In the genomic region with DNA sequence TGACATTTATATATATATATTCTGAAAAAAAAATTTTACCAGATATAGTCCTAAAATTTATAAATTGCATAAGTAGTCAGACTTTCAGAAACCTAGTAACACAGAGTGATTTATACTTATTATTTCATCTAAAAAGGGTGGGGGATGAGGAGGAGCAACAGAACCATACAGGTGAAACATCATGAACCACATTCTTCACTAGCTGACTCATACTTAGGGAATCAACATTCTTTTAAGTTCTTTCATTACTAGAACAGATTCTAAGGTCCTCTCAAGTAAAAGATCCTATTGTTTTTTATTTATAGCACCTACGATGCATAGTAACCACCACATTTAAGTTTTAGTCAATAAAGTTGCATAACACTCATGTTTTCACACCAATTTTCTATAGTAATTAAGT, we compare ENCODE assay signal across 25 cellular contexts.
DNase-seq lines count a peak whose midpoint lies in the region; ATAC-seq, FAIRE-seq and TF ChIP-seq lines count a peak whose summit lies in the region.
"Had no signal": no experiment of that assay in that cellular context is flagged by ENCODE, and none has a peak within 500 bp of the region (broad histone marks: within the 10 kb centered on the region; RNA-seq: fewer than 3 reads in every experiment).

No MANE protein-coding gene starts in this region.

- H2AK5ac ChIP-seq in mesendoderm (ENCODE audit: low read length): no peak overlapping the region

- CTCF ChIA-PET in PC-9 (lab: Charles Lee): interaction anchor here (0.6 kb wide), 2 partner anchors 14 to 1923 kb away, joined by 3 to 4 read pairs; no protein-coding TSS in a partner anchor
- CTCF ChIA-PET in endothelial cell of umbilical vein (lab: Charles Lee): no interaction called here

- FAIRE-seq in H54 (lab: Jason Lieb, UNC): no peak
- no peak for FAIRE-seq in endothelial cell of umbilical vein (lab: Jason Lieb, UNC)
- FAIRE-seq: frontal cortex had no signal

- no peak overlapping the region for H2AFZ ChIP-seq in PC-9
- no peak overlapping the region for H2AFZ ChIP-seq in endothelial cell of umbilical vein (ENCODE audit: low read depth, low read length)

- no CpG with 5 or more reads among the region's 1 CpG for WGBS in mesendoderm (ENCODE audit: extremely low coverage, insufficient coverage, low lambda C conversion rate)

- H3K18ac ChIP-seq in mesendoderm (ENCODE audit: low read length): no peak overlapping the region

- POLR2A ChIA-PET in PC-9 (lab: Charles Lee; ENCODE audit: unreplicated experiment) (interaction anchor here (0.6 kb wide), 1 partner anchor 256 kb away, joined by 7 read pairs; no protein-coding TSS in a partner anchor), endothelial cell of umbilical vein (lab: Charles Lee) (interaction anchor here (0.6 kb wide), 1 partner anchor 18 kb away, joined by 5 read pairs; no protein-coding TSS in a partner anchor)

- TF ChIP-seq POLR2A in H54 (IDR thresholded peaks at IDR 0.05; ENCODE audit: low read depth, low read length) (no peak), endothelial cell of umbilical vein (IDR thresholded peaks at IDR 0.05; ENCODE audit: low read depth, low read length) (no peak)

- H4K8ac ChIP-seq in mesendoderm (ENCODE audit: low read depth, low read length): no peak overlapping the region

- H3K27me3 ChIP-seq in PC-9 (ENCODE audit: insufficient read depth, low read depth) (no peaks in the 10 kb centered on the region), endothelial cell of umbilical vein (ENCODE audit: control insufficient read depth in 2 of 2, insufficient read depth in 2 of 2, low read length in 2 of 2) (no peaks in the 10 kb centered on the region), mesendoderm (ENCODE audit: insufficient read depth, low read length, poor library complexity) (no peaks in the 10 kb centered on the region), lower lobe of right lung (ENCODE audit: low read depth) (no peaks in the 10 kb centered on the region)
- H3K27me3 ChIP-seq: adrenal gland, MG63 had no signal

- no peak for ATAC-seq in lower lobe of right lung
- ATAC-seq in GM21390 (IDR thresholded peaks at IDR 0.05; ENCODE audit: unreplicated experiment): no peak
- ATAC-seq: activated CD8-positive, alpha-beta T cell treated with anti-CD3 and anti-CD28 coated beads for 36 hours; left colon; naive thymus-derived CD8-positive, alpha-beta T cell; right cardiac atrium; stimulated activated naive CD8-positive, alpha-beta T cell treated with anti-CD3 and anti-CD28 coated beads, Interleukin-15, Interleukin-2, amounts not matched to agents 100 U/mL and 50 U/mL, for 24 hours had no signal

- TF ChIP-seq CTCF in PC-9 (conservative IDR thresholded peaks at IDR 0.05) (no peak), endothelial cell of umbilical vein (IDR thresholded peaks at IDR 0.05; ENCODE audit: extremely low read depth in 1 of 2, insufficient read depth in 1 of 2, low read depth in 1 of 2, low read length in 2 of 2) (no peak), lower lobe of right lung (IDR thresholded peaks at IDR 0.05) (no peak)

- intact Hi-C loops in PC-9 (cut with micrococcal nuclease; ENCODE audit: unreplicated experiment) (no loop called here), endothelial cell of umbilical vein (cut with micrococcal nuclease) (no loop called here), lower lobe of right lung (cut with DNase I) (no loop called here)

- no peak overlapping the region for H3K9ac ChIP-seq in endothelial cell of umbilical vein (replicated peaks; ENCODE audit: extremely low read depth, insufficient read depth, low read length)
- H3K9ac ChIP-seq in mesendoderm (ENCODE audit: low read length): no peak overlapping the region

- no peak overlapping the region for H2BK120ac ChIP-seq in mesendoderm (ENCODE audit: low read depth, low read length)

- H3K79me2 ChIP-seq in PC-9 (ENCODE audit: low read depth): no peaks in the 10 kb centered on the region
- H3K79me2 ChIP-seq in endothelial cell of umbilical vein (ENCODE audit: control insufficient read depth, insufficient read depth, low read length): no peaks in the 10 kb centered on the region
- no peaks in the 10 kb centered on the region for H3K79me2 ChIP-seq in mesendoderm (ENCODE audit: control insufficient read depth, insufficient read depth, low read length)

- dilution Hi-C loops in endothelial cell of umbilical vein (cut with MboI; ENCODE audit: extremely low pct_ligation_motif_present, low sequenced_read_pairs): no loop called here

- no peak overlapping the region for H3K56ac ChIP-seq in mesendoderm (ENCODE audit: low read length)

- no peak overlapping the region for H2BK15ac ChIP-seq in mesendoderm (replicated peaks; ENCODE audit: low read depth)

- H3K4me3 ChIP-seq in PC-9 (no peak overlapping the region), endothelial cell of umbilical vein (replicated peaks in 1 of 3; ENCODE audit: insufficient read depth in 1 of 3, low read depth in 1 of 3, low read length in 3 of 3) (no peak overlapping the region), mesendoderm (ENCODE audit: low read length) (no peak overlapping the region), lower lobe of right lung (no peak overlapping the region)
- H3K4me3 ChIP-seq: adrenal gland, MG63 had no signal

- no peaks in the 10 kb centered on the region for H3K79me1 ChIP-seq in mesendoderm (ENCODE audit: low read length)

- no TSS peak for BruUV-seq in PC-9 (replicated peaks; lab: Mats Ljungman, UMichigan)
- no TSS peak for BruUV-seq in endothelial cell of umbilical vein (replicated peaks; lab: Mats Ljungman, UMichigan)

- H3K4me1 ChIP-seq in PC-9 (replicated peaks; ENCODE audit: insufficient read depth): peaks cover 13% of the 10 kb centered on the region
- H3K4me1 ChIP-seq in endothelial cell of umbilical vein (ENCODE audit: control insufficient read depth, extremely low read depth, insufficient read depth, low read length): no peaks in the 10 kb centered on the region
- no peaks in the 10 kb centered on the region for H3K4me1 ChIP-seq in mesendoderm (ENCODE audit: control insufficient read depth, low read depth, low read length)
- H3K4me1 ChIP-seq in lower lobe of right lung: no peaks in the 10 kb centered on the region
- H3K4me1 ChIP-seq: adrenal gland had no signal

- H3K4ac ChIP-seq in mesendoderm (ENCODE audit: low read depth, low read length): no peak overlapping the region

- no peak overlapping the region for H3K23ac ChIP-seq in mesendoderm (ENCODE audit: low read length)

- 0 out of 2 replicates have a peak, but pooled peaks cover 10% of the 10 kb centered on the region for H3F3A ChIP-seq in PC-9 (ENCODE audit: insufficient read depth, low read depth)

- H4K5ac ChIP-seq in mesendoderm (ENCODE audit: low read length): no peak overlapping the region

- H4K20me1 ChIP-seq in PC-9 (ENCODE audit: insufficient read depth) (no peaks in the 10 kb centered on the region), endothelial cell of umbilical vein (replicated peaks; ENCODE audit: control insufficient read depth, extremely low read depth, insufficient read depth, low read length) (no peaks in the 10 kb centered on the region)

- H3K36me3 ChIP-seq in PC-9 (ENCODE audit: low read depth) (peaks cover 5% of the 10 kb centered on the region; the same call in 1 of the 2 replicates), endothelial cell of umbilical vein (ENCODE audit: control insufficient read depth in 2 of 2, extremely low read depth in 1 of 2, insufficient read depth in 2 of 2, low read length in 2 of 2) (no peaks in the 10 kb centered on the region), mesendoderm (ENCODE audit: control insufficient read depth, insufficient read depth, low read length) (no peaks in the 10 kb centered on the region), lower lobe of right lung (peaks cover 41% of the 10 kb centered on the region)
- H3K36me3 ChIP-seq: adrenal gland, MG63 had no signal

- no peak overlapping the region for H2BK5ac ChIP-seq in mesendoderm (ENCODE audit: low read length)

- H3K27ac ChIP-seq in PC-9 (peak overlapping the region; percentile 31), endothelial cell of umbilical vein (ENCODE audit: insufficient read depth, low read depth, low read length) (no peak overlapping the region), mesendoderm (ENCODE audit: low read depth, low read length) (no peak overlapping the region), lower lobe of right lung (no peak overlapping the region)
- H3K27ac ChIP-seq: adrenal gland, HL-60 had no signal

- H3K9me3 ChIP-seq in PC-9 (ENCODE audit: insufficient read depth, low read depth) (no peaks in the 10 kb centered on the region), endothelial cell of umbilical vein (replicated peaks; ENCODE audit: control insufficient read depth, insufficient read depth, low read length) (no peaks in the 10 kb centered on the region), lower lobe of right lung (no peaks in the 10 kb centered on the region)
- H3K9me3 ChIP-seq: adrenal gland, MG63 had no signal

- no peaks in the 10 kb centered on the region for H3K9me1 ChIP-seq in endothelial cell of umbilical vein (replicated peaks; ENCODE audit: control insufficient read depth, extremely low read depth, insufficient read depth, low read length)

- no peaks in the 10 kb centered on the region for H3K9me2 ChIP-seq in PC-9 (ENCODE audit: insufficient read depth)

- H3K4me2 ChIP-seq in PC-9 (peak overlapping the region; percentile 29; the same call in 1 of the 2 replicates), endothelial cell of umbilical vein (ENCODE audit: insufficient read depth, low read length) (no peak overlapping the region), mesendoderm (ENCODE audit: low read length) (no peak overlapping the region)

- DNase-seq in H54 (ENCODE audit: insufficient read length, low spot score) (peak; percentile 5), PC-9 (peak; percentile 2 to 85), endothelial cell of umbilical vein (ENCODE audit: low read depth, low spot score) (no peak), mesendoderm (peak; percentile 70), T-helper 9 cell (no peak), lower lobe of right lung (no peak)
- DNase-seq: activated B cell treated with CpG ODN at 0.5 μM for 24 hours; activated CD8-positive, alpha-beta T cell treated with anti-CD3 and anti-CD28 coated beads for 36 hours; activated naive CD4-positive, alpha-beta T cell; adrenal gland; CD4-positive, alpha-beta memory T cell; DMS79; IMR-90; left colon; MG63; naive thymus-derived CD8-positive, alpha-beta T cell; NCI-H1417 treated with DMSO at 0.1 percent for 48 hours; NCI-H510A treated with DMSO at 0.1 percent for 48 hours; right cardiac atrium; stimulated activated CD4-positive, alpha-beta T cell treated with anti-CD3 and anti-CD28 coated beads, Interleukin-12 subunit alpha, Interleukin-12 subunit beta, amount 100 ng/mL, for 4 hours; stimulated activated CD4-positive, alpha-beta T cell treated with anti-CD3 and anti-CD28 coated beads, Interleukin-4, amount 100 ng/mL, for 4 hours; stimulated activated naive CD8-positive, alpha-beta T cell treated with anti-CD3 and anti-CD28 coated beads, Interleukin-15, Interleukin-2, amounts not matched to agents 100 U/mL and 50 U/mL, for 24 hours had no signal

TF ChIP-seq in endothelial cell of umbilical vein, 7 proteins besides CTCF, POLR2A, EP300 and RAD21 (continues in another document):
- TF ChIP-seq, protein P1, sequence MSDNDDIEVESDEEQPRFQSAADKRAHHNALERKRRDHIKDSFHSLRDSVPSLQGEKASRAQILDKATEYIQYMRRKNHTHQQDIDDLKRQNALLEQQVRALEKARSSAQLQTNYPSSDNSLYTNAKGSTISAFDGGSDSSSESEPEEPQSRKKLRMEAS (IDR thresholded peaks at IDR 0.05; ENCODE audit: insufficient read depth, insufficient read length): no peak

Comparison
In these comparisons a context has a peak if more than half of its experiments do, and no peak if none do; other contexts are left out.
1. DNase-seq: peak in H54 (single experiment), PC-9 (2 of 2) and mesendoderm (single experiment); none in endothelial cell of umbilical vein (single experiment), T-helper 9 cell (single experiment) and lower lobe of right lung (single experiment).